In genomic region chr10:6088721-6089333, GRCh38 we compare ENCODE assay signal across 1 cellular context.
A peak's percentile ranks its signal among the peaks of the same experiment; 100 is the strongest.
TF ChIP-seq lines count a peak whose summit lies in the region.

A gene with protein sequence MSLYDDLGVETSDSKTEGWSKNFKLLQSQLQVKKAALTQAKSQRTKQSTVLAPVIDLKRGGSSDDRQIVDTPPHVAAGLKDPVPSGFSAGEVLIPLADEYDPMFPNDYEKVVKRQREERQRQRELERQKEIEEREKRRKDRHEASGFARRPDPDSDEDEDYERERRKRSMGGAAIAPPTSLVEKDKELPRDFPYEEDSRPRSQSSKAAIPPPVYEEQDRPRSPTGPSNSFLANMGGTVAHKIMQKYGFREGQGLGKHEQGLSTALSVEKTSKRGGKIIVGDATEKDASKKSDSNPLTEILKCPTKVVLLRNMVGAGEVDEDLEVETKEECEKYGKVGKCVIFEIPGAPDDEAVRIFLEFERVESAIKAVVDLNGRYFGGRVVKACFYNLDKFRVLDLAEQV (plus strand): TSS chr10:6089034. CDS start chr10:6097066, 8,032 bp downstream.

TF ChIP-seq in H1, 55 proteins besides CTCF, POLR2A, EP300 and RAD21 (continued from another document):
- TF ChIP-seq FOSL1 (IDR thresholded peaks at IDR 0.05; ENCODE audit: insufficient read depth, low read depth, low read length): no peak
- TF ChIP-seq, protein P1, sequence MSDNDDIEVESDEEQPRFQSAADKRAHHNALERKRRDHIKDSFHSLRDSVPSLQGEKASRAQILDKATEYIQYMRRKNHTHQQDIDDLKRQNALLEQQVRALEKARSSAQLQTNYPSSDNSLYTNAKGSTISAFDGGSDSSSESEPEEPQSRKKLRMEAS (IDR thresholded peaks at IDR 0.05): peak; percentile 70
- TF ChIP-seq CTBP2 (IDR thresholded peaks at IDR 0.05; ENCODE audit: borderline replicate concordance, insufficient read depth, insufficient read length, low read length): no peak
- TF ChIP-seq SIRT6 (IDR thresholded peaks at IDR 0.05; ENCODE audit: low read length): no peak
- TF ChIP-seq, protein P2, sequence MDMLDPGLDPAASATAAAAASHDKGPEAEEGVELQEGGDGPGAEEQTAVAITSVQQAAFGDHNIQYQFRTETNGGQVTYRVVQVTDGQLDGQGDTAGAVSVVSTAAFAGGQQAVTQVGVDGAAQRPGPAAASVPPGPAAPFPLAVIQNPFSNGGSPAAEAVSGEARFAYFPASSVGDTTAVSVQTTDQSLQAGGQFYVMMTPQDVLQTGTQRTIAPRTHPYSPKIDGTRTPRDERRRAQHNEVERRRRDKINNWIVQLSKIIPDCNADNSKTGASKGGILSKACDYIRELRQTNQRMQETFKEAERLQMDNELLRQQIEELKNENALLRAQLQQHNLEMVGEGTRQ (IDR thresholded peaks at IDR 0.05; ENCODE audit: low read length): no peak
- TF ChIP-seq CBX8 (IDR thresholded peaks at IDR 0.05; ENCODE audit: borderline replicate concordance, low read depth, low read length): no peak
- peak; percentile 65; the same call in 1 of the 2 replicates for TF ChIP-seq CREB1 (IDR thresholded peaks at IDR 0.05)
- TF ChIP-seq TAF1 (IDR thresholded peaks at IDR 0.05; ENCODE audit: low read depth, low read length): peak; percentile 62; the same call in 1 of the 2 replicates
- no peak for TF ChIP-seq NANOG (IDR thresholded peaks at IDR 0.05; ENCODE audit: insufficient read depth, low read depth, low read length, poor library complexity, severe bottlenecking)
- peak; percentile 25; the same call in 1 of the 2 replicates for TF ChIP-seq GABPA (IDR thresholded peaks at IDR 0.05; ENCODE audit: borderline replicate concordance, insufficient read depth, low read length)
- no peak for TF ChIP-seq SAP30 (IDR thresholded peaks at IDR 0.05; ENCODE audit: insufficient read depth, insufficient replicate concordance, low read length)
- peak; percentile 83 for TF ChIP-seq TCF12 (IDR thresholded peaks at IDR 0.05; ENCODE audit: low read depth, low read length)
- peak; percentile 45; the same call in 1 of the 2 replicates for TF ChIP-seq RBBP5 (IDR thresholded peaks at IDR 0.05; ENCODE audit: borderline replicate concordance, low read depth, low read length)
- TF ChIP-seq, protein P3, sequence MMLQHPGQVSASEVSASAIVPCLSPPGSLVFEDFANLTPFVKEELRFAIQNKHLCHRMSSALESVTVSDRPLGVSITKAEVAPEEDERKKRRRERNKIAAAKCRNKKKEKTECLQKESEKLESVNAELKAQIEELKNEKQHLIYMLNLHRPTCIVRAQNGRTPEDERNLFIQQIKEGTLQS (IDR thresholded peaks at IDR 0.05; ENCODE audit: insufficient read depth, low read depth, low read length): peak; percentile 93
- TF ChIP-seq RFX5 (IDR thresholded peaks at IDR 0.05; ENCODE audit: borderline replicate concordance, low read depth, low read length): no peak; the same call in 1 of the 2 replicates
- 0 out of 2 replicates have a peak, but pooled peaks have one; percentile 55 for TF ChIP-seq ATF2 (IDR thresholded peaks at IDR 0.05; ENCODE audit: low read length)
- no peak for TF ChIP-seq SP4 (IDR thresholded peaks at IDR 0.05; ENCODE audit: low read length)
- TF ChIP-seq ZNF274 (IDR thresholded peaks at IDR 0.05; ENCODE audit: borderline replicate concordance, extremely low read depth, low read length): no peak
- TF ChIP-seq, protein P4, sequence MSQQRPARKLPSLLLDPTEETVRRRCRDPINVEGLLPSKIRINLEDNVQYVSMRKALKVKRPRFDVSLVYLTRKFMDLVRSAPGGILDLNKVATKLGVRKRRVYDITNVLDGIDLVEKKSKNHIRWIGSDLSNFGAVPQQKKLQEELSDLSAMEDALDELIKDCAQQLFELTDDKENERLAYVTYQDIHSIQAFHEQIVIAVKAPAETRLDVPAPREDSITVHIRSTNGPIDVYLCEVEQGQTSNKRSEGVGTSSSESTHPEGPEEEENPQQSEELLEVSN (IDR thresholded peaks at IDR 0.05): no peak
- peak; percentile 98 for TF ChIP-seq POU5F1 (IDR thresholded peaks at IDR 0.05; ENCODE audit: low read depth, low read length)
- peak; percentile 97 for TF ChIP-seq TAF7 (optimal IDR thresholded peaks at IDR 0.05; ENCODE audit: borderline replicate concordance, low read depth, low read length)
- peak in 1 of 2 experiments; percentile 63; a peak in 1 of 4 replicates for TF ChIP-seq HDAC2 (IDR thresholded peaks at IDR 0.05; ENCODE audit: borderline replicate concordance in 1 of 2, low read depth in 2 of 2, low read length in 2 of 2)
- TF ChIP-seq CHD7 (IDR thresholded peaks at IDR 0.05; ENCODE audit: insufficient replicate concordance, low read length): no peak
- TF ChIP-seq JUN (IDR thresholded peaks at IDR 0.05; ENCODE audit: low read depth, low read length): no peak
- TF ChIP-seq PHF8 (conservative IDR thresholded peaks at IDR 0.05; ENCODE audit: low read depth, low read length): peak; percentile 89
- peak; percentile 71 for TF ChIP-seq YY1 (IDR thresholded peaks at IDR 0.05; ENCODE audit: low read depth, low read length)
- no peak for TF ChIP-seq MAFK (IDR thresholded peaks at IDR 0.05; ENCODE audit: low read depth, low read length)
- TF ChIP-seq KDM1A (IDR thresholded peaks at IDR 0.05; ENCODE audit: borderline replicate concordance, low read length): no peak
- TF ChIP-seq SP2 (IDR thresholded peaks at IDR 0.05; ENCODE audit: low read length): peak; percentile 39; the same call in 1 of the 2 replicates
- 0 out of 2 replicates have a peak, but pooled peaks have one; percentile 35 for TF ChIP-seq TBP (IDR thresholded peaks at IDR 0.05; ENCODE audit: low read depth, low read length)
- TF ChIP-seq SRF (IDR thresholded peaks at IDR 0.05; ENCODE audit: low read depth, low read length): peak; percentile 61
- no peak for TF ChIP-seq SUZ12 (IDR thresholded peaks at IDR 0.05; ENCODE audit: low read length)
- TF ChIP-seq NRF1 (IDR thresholded peaks at IDR 0.05; ENCODE audit: low read depth, low read length): peak; percentile 88
- TF ChIP-seq RXRA (IDR thresholded peaks at IDR 0.05; ENCODE audit: insufficient read depth, low read depth, low read length): no peak
- no peak for TF ChIP-seq CHD1 (IDR thresholded peaks at IDR 0.05; ENCODE audit: low read depth, low read length)
- 0 out of 2 replicates have a peak, but pooled peaks have one; percentile 25 for TF ChIP-seq GTF2F1 (IDR thresholded peaks at IDR 0.05; ENCODE audit: borderline replicate concordance, low read depth, low read length)
- TF ChIP-seq BCL11A (IDR thresholded peaks at IDR 0.05; ENCODE audit: low read depth in 2 of 2, low read length in 2 of 2): no peak
- peak; percentile 51; the same call in 1 of the 2 replicates for TF ChIP-seq SP1 (IDR thresholded peaks at IDR 0.05; ENCODE audit: low read depth, low read length)
- no peak for TF ChIP-seq CHD2 (IDR thresholded peaks at IDR 0.05; ENCODE audit: low read length)
- TF ChIP-seq TEAD4 (IDR thresholded peaks at IDR 0.05; ENCODE audit: low read depth, low read length): peak; percentile 99
- TF ChIP-seq CBX5 (IDR thresholded peaks at IDR 0.05; ENCODE audit: low read depth, low read length): no peak
- no peak for TF ChIP-seq KDM5A (IDR thresholded peaks at IDR 0.05; ENCODE audit: low read length)
- TF ChIP-seq RNF2 (IDR thresholded peaks at IDR 0.05; ENCODE audit: borderline replicate concordance, low read depth, low read length, missing control alignments, poor library complexity, severe bottlenecking): no peak
- no peak for TF ChIP-seq SIX5 (IDR thresholded peaks at IDR 0.05; ENCODE audit: low read depth, low read length)
- TF ChIP-seq HDAC6 (IDR thresholded peaks at IDR 0.05; ENCODE audit: low read depth, low read length): no peak
- no peak for TF ChIP-seq KDM4A (IDR thresholded peaks at IDR 0.05; ENCODE audit: low read depth, low read length, severe bottlenecking)
- no peak; the same call in 1 of the 2 replicates for TF ChIP-seq POLR2AphosphoS5 (IDR thresholded peaks at IDR 0.05; ENCODE audit: low read depth, low read length)
- no peak for TF ChIP-seq CEBPB (IDR thresholded peaks at IDR 0.05; ENCODE audit: low read depth, low read length)
